23 cellular contexts compared by ENCODE assay signal in genomic region chr2:198424112-198424511, GRCh38.
"Had no signal": no experiment of that assay in that cellular context is flagged by ENCODE, and none has a peak within 500 bp of the region (broad histone marks: within the 10 kb centered on the region; RNA-seq: fewer than 3 reads in every experiment).

No MANE protein-coding gene starts in this region.

- H3K4me3 Mint-ChIP-seq: stimulated activated effector memory CD8-positive, alpha-beta T cell treated with anti-CD3 and anti-CD28 coated beads, Interleukin-12 subunit alpha, Interleukin-12 subunit beta, amount 100 ng/mL, for 72 hours; stimulated activated memory B cell treated with anti-CD40 and anti-IgM and Interleukin-4, amounts not matched to agents 10 μg/mL and 1 μg/mL and 100 μg/mL, for 72 hours; stimulated activated naive B cell treated with anti-CD40 and anti-IgM and Interleukin-4, amounts not matched to agents 10 μg/mL and 1 μg/mL and 100 μg/mL, for 72 hours; stimulated activated naive CD8-positive, alpha-beta T cell treated with anti-CD3 and anti-CD28 coated beads, Interleukin-15, Interleukin-2, amounts not matched to agents 100 ng/mL and 50 ng/mL, for 24 hours; type B pancreatic cell had no signal

- H3K36me3 Mint-ChIP-seq: stimulated activated effector memory CD8-positive, alpha-beta T cell treated with anti-CD3 and anti-CD28 coated beads, Interleukin-12 subunit alpha, Interleukin-12 subunit beta, amount 100 ng/mL, for 72 hours; stimulated activated memory B cell treated with anti-CD40 and anti-IgM and Interleukin-4, amounts not matched to agents 10 μg/mL and 1 μg/mL and 100 μg/mL, for 72 hours; stimulated activated naive B cell treated with anti-CD40 and anti-IgM and Interleukin-4, amounts not matched to agents 10 μg/mL and 1 μg/mL and 100 μg/mL, for 72 hours; type B pancreatic cell had no signal

- H3K27me3 Mint-ChIP-seq: stimulated activated memory B cell treated with anti-CD40 and anti-IgM and Interleukin-4, amounts not matched to agents 10 μg/mL and 1 μg/mL and 100 μg/mL, for 72 hours; stimulated activated naive B cell treated with anti-CD40 and anti-IgM and Interleukin-4, amounts not matched to agents 10 μg/mL and 1 μg/mL and 100 μg/mL, for 72 hours; type B pancreatic cell had no signal

- H3K4me1 Mint-ChIP-seq: stimulated activated effector memory CD8-positive, alpha-beta T cell treated with anti-CD3 and anti-CD28 coated beads, Interleukin-12 subunit alpha, Interleukin-12 subunit beta, amount 100 ng/mL, for 72 hours; stimulated activated memory B cell treated with anti-CD40 and anti-IgM and Interleukin-4, amounts not matched to agents 10 μg/mL and 1 μg/mL and 100 μg/mL, for 72 hours; stimulated activated naive B cell treated with anti-CD40 and anti-IgM and Interleukin-4, amounts not matched to agents 10 μg/mL and 1 μg/mL and 100 μg/mL, for 72 hours had no signal

- ATAC-seq: stimulated activated effector memory CD8-positive, alpha-beta T cell treated with anti-CD3 and anti-CD28 coated beads, Interleukin-12 subunit alpha, Interleukin-12 subunit beta, amount 100 ng/mL, for 72 hours; stimulated activated memory B cell treated with anti-CD40 and anti-IgM and Interleukin-4, amounts not matched to agents 10 μg/mL and 1 μg/mL and 100 μg/mL, for 72 hours; stimulated activated naive B cell treated with anti-CD40 and anti-IgM and Interleukin-4, amounts not matched to agents 10 μg/mL and 1 μg/mL and 100 μg/mL, for 72 hours; upper lobe of right lung had no signal

- H3K27ac Mint-ChIP-seq: stimulated activated effector memory CD8-positive, alpha-beta T cell treated with anti-CD3 and anti-CD28 coated beads, Interleukin-12 subunit alpha, Interleukin-12 subunit beta, amount 100 ng/mL, for 72 hours; stimulated activated memory B cell treated with anti-CD40 and anti-IgM and Interleukin-4, amounts not matched to agents 10 μg/mL and 1 μg/mL and 100 μg/mL, for 72 hours; stimulated activated naive B cell treated with anti-CD40 and anti-IgM and Interleukin-4, amounts not matched to agents 10 μg/mL and 1 μg/mL and 100 μg/mL, for 72 hours; stimulated activated naive CD8-positive, alpha-beta T cell treated with anti-CD3 and anti-CD28 coated beads, Interleukin-15, Interleukin-2, amounts not matched to agents 100 ng/mL and 50 ng/mL, for 24 hours; type B pancreatic cell had no signal

- H3K9me3 Mint-ChIP-seq: stimulated activated memory B cell treated with anti-CD40 and anti-IgM and Interleukin-4, amounts not matched to agents 10 μg/mL and 1 μg/mL and 100 μg/mL, for 72 hours; stimulated activated naive CD8-positive, alpha-beta T cell treated with anti-CD3 and anti-CD28 coated beads, Interleukin-15, Interleukin-2, amounts not matched to agents 100 ng/mL and 50 ng/mL, for 24 hours; type B pancreatic cell had no signal

- DNase-seq: stimulated activated CD4-positive, alpha-beta T cell treated with anti-CD3 and anti-CD28 coated beads, Interleukin-2, amount 100 ng/mL, for 24 hours; stimulated activated CD4-positive, alpha-beta T cell treated with anti-CD3 and anti-CD28 coated beads, Interleukin-2, amount 100 ng/mL, for 48 hours; stimulated activated CD4-positive, alpha-beta T cell treated with anti-CD3 and anti-CD28 coated beads, Interleukin-4, amount 100 ng/mL, for 1 hour; stimulated activated CD4-positive, alpha-beta T cell treated with anti-CD3 and anti-CD28 coated beads, Interleukin-4, amount 100 ng/mL, for 24 hours; stimulated activated CD4-positive, alpha-beta T cell treated with anti-CD3 and anti-CD28 coated beads, Interleukin-4, amount 100 ng/mL, for 4 hours; stimulated activated CD8-positive, alpha-beta memory T cell treated with anti-CD3 and anti-CD28 coated beads, Interleukin-4, amount 100 ng/mL, for 48 hours; stimulated activated naive B cell treated with anti-CD40 and anti-IgM and Interleukin-4, amounts not matched to agents 10 μg/mL and 1 μg/mL and 100 μg/mL, for 72 hours; stimulated activated naive CD4-positive, alpha-beta T cell; stimulated activated naive CD4-positive, alpha-beta T cell treated with Interleukin-2 at 50 U/mL for 16 hours; stomach; substantia nigra; testis; thyroid gland; tibial artery; transverse colon; trophoblast cell; upper lobe of left lung; upper lobe of right lung; uterus had no signal
